ENCODE assay signal across 30 cellular contexts in the genomic region with DNA sequence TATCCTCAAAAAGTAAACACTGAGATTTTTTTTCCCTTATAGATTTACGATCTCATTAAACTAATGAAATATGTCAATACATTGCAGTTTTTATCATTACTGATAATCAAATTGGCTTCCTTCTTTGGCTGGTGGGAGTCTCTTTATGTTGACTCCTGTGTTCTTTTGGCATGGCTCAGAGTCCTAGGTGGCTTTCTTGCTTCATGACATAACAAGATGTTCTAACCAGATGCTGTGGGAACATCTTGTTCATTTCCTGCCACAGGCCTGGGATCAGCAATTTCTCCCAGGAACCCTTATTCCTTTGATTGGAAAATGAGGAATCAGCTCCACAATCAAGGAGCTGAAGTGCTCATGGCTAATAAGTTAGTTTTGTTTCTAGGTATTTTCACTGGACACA. TPM values are rescaled to one million over a fixed set of nuclear protein-coding genes. Genes with fewer than 3 reads are reported as not detected.
"Had no signal": no experiment of that assay in that cellular context is flagged by ENCODE, and none has a peak within 500 bp of the region (broad histone marks: within the 10 kb centered on the region; RNA-seq: fewer than 3 reads in every experiment).

No MANE protein-coding gene starts in this region.

- H3K27me3 ChIP-seq: hepatocyte, neural progenitor cell, upper lobe of right lung had no signal

- ATAC-seq: left lobe of liver; natural killer cell; right cardiac atrium; sciatic nerve; stimulated activated effector memory CD8-positive, alpha-beta T cell treated with anti-CD3 and anti-CD28 coated beads, Interleukin-12 subunit alpha, Interleukin-12 subunit beta, amount 100 ng/mL, for 72 hours; upper lobe of right lung had no signal

- H3K27ac ChIP-seq: hepatocyte, neural progenitor cell, neutrophil, spleen, suprapubic skin, thoracic aorta, tibial artery, upper lobe of right lung had no signal

- DNase-seq: islet precursor cell; mesendoderm; naive B cell; natural killer cell; nephron progenitor cell; occipital lobe; retina; right cardiac atrium; small intestine; spleen; stimulated activated CD4-positive, alpha-beta T cell treated with anti-CD3 and anti-CD28 coated beads, Interleukin-4, amount 100 ng/mL, for 24 hours; stimulated activated naive CD4-positive, alpha-beta T cell; tibial artery; trophoblast cell; upper lobe of right lung had no signal

- H3K36me3 ChIP-seq: neural progenitor cell, neutrophil, spleen, suprapubic skin, thoracic aorta, tibial artery, upper lobe of right lung had no signal

- H3K4me3 ChIP-seq: hepatocyte, lung, neural progenitor cell, spleen, suprapubic skin, thoracic aorta, tibial artery, upper lobe of right lung had no signal

- H3K9me3 ChIP-seq: neutrophil, spleen, suprapubic skin, thoracic aorta, tibial artery, upper lobe of right lung had no signal

- H3K4me1 ChIP-seq: neural progenitor cell, spleen, suprapubic skin, tibial artery, upper lobe of right lung had no signal

RNA-seq across cellular contexts. Expression of a gene that starts 13.2 kb away (rescaled TPM):
- total RNA-seq: hepatocyte, kidney epithelial cell, mesothelial cell of epicardium, occipital lobe, osteocyte, progenitor cell of endocrine pancreas, right cardiac atrium, sciatic nerve, thoracic aorta, upper lobe of right lung had no signal

RNA-seq across cellular contexts. Expression of a gene that starts 15.8 kb away (rescaled TPM):
- total RNA-seq: hepatocyte, kidney epithelial cell, lung, mesothelial cell of epicardium, mononuclear cell, occipital lobe, osteocyte, progenitor cell of endocrine pancreas, right cardiac atrium, sciatic nerve, subcutaneous adipose tissue, thoracic aorta, upper lobe of right lung had no signal

RNA-seq across cellular contexts. Expression of a gene that starts 30.8 kb away (rescaled TPM):
- total RNA-seq: kidney epithelial cell, mesothelial cell of epicardium, osteocyte, progenitor cell of endocrine pancreas had no signal
